28 cellular contexts compared by ENCODE assay signal in the genomic region with DNA sequence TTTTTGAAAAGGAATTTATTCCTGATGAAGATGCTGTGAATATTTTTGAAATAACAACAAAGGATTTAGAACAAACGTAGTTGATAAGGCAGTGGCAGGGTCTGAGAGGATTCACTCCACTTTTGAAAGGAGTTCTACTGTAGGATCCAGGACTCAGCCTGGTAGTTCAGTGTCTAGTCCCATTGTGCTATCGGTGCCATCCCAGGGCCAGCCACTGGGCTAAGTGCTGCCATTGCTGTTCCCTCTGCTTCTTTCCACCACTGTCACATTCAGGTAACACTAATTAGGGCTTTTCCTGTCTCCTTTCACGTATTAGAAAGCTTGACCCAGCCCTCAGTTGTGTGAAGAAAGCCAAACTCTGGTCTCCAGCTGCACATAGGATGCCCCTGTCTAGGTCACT.
"Had no signal": no experiment of that assay in that cellular context is flagged by ENCODE, and none has a peak within 500 bp of the region (broad histone marks: within the 10 kb centered on the region; RNA-seq: fewer than 3 reads in every experiment).

No MANE protein-coding gene starts in this region.

- H3K36me3 Mint-ChIP-seq: naive thymus-derived CD8-positive, alpha-beta T cell; natural killer cell treated with Interleukin-12 subunit alpha and Interleukin-12 subunit beta and Interleukin-15 and Interleukin-18, amount 100 ng/mL, for 72 hours; stimulated activated effector memory CD8-positive, alpha-beta T cell treated with anti-CD3 and anti-CD28 coated beads, Interleukin-12 subunit alpha, Interleukin-12 subunit beta, amount 100 ng/mL, for 72 hours; stimulated activated naive B cell treated with anti-CD40 and anti-IgM and Interleukin-4, amounts not matched to agents 10 μg/mL and 1 μg/mL and 100 μg/mL, for 72 hours had no signal

- H3K4me3 Mint-ChIP-seq: naive thymus-derived CD8-positive, alpha-beta T cell; natural killer cell treated with Interleukin-12 subunit alpha and Interleukin-12 subunit beta and Interleukin-15 and Interleukin-18, amount 100 ng/mL, for 72 hours; nephron progenitor cell; neural crest cell; stimulated activated effector memory CD8-positive, alpha-beta T cell treated with anti-CD3 and anti-CD28 coated beads, Interleukin-12 subunit alpha, Interleukin-12 subunit beta, amount 100 ng/mL, for 72 hours; stimulated activated naive B cell treated with anti-CD40 and anti-IgM and Interleukin-4, amounts not matched to agents 10 μg/mL and 1 μg/mL and 100 μg/mL, for 72 hours; stimulated activated naive CD8-positive, alpha-beta T cell treated with anti-CD3 and anti-CD28 coated beads, Interleukin-15, Interleukin-2, amounts not matched to agents 100 ng/mL and 50 ng/mL, for 24 hours had no signal

- H3K27me3 ChIP-seq: ovary, right lobe of liver, sigmoid colon, thyroid gland, tibial nerve, upper lobe of left lung had no signal

- H2AFZ ChIP-seq: parathyroid adenoma had no signal

- H3K27ac ChIP-seq: ovary, parathyroid adenoma, psoas muscle, right lobe of liver, sigmoid colon, stomach, thoracic aorta, thyroid gland, tibial nerve, upper lobe of left lung had no signal

- DNase-seq: naive thymus-derived CD8-positive, alpha-beta T cell; nephron progenitor cell; occipital lobe; ovary; posterior cingulate gyrus; psoas muscle; right cardiac atrium; right lobe of liver; sigmoid colon; small intestine; stimulated activated CD4-positive, alpha-beta T cell treated with anti-CD3 and anti-CD28 coated beads, Interleukin-15, amount 100 ng/mL, for 24 hours; stimulated activated CD4-positive, alpha-beta T cell treated with anti-CD3 and anti-CD28 coated beads, Interleukin-2, amount 100 ng/mL, for 24 hours; stimulated activated CD4-positive, alpha-beta T cell treated with anti-CD3 and anti-CD28 coated beads, Interleukin-2, amount 100 ng/mL, for 48 hours; stimulated activated CD4-positive, alpha-beta T cell treated with anti-CD3 and anti-CD28 coated beads, Interleukin-4, amount 100 ng/mL, for 24 hours; stimulated activated naive B cell treated with anti-CD40 and anti-IgM and Interleukin-4, amounts not matched to agents 10 μg/mL and 1 μg/mL and 100 μg/mL, for 72 hours; stimulated activated naive CD4-positive, alpha-beta T cell treated with Interleukin-2 at 50 U/mL for 16 hours; stomach; thyroid gland; trophoblast cell; upper lobe of left lung had no signal

- H3K9me3 Mint-ChIP-seq: naive thymus-derived CD8-positive, alpha-beta T cell; natural killer cell treated with Interleukin-12 subunit alpha and Interleukin-12 subunit beta and Interleukin-15 and Interleukin-18, amount 100 ng/mL, for 72 hours; stimulated activated effector memory CD8-positive, alpha-beta T cell treated with anti-CD3 and anti-CD28 coated beads, Interleukin-12 subunit alpha, Interleukin-12 subunit beta, amount 100 ng/mL, for 72 hours; stimulated activated naive CD8-positive, alpha-beta T cell treated with anti-CD3 and anti-CD28 coated beads, Interleukin-15, Interleukin-2, amounts not matched to agents 100 ng/mL and 50 ng/mL, for 24 hours had no signal

- H3K27ac Mint-ChIP-seq: naive thymus-derived CD8-positive, alpha-beta T cell; natural killer cell treated with Interleukin-12 subunit alpha and Interleukin-12 subunit beta and Interleukin-15 and Interleukin-18, amount 100 ng/mL, for 72 hours; nephron progenitor cell; progenitor cell of endocrine pancreas; stimulated activated effector memory CD8-positive, alpha-beta T cell treated with anti-CD3 and anti-CD28 coated beads, Interleukin-12 subunit alpha, Interleukin-12 subunit beta, amount 100 ng/mL, for 72 hours; stimulated activated naive B cell treated with anti-CD40 and anti-IgM and Interleukin-4, amounts not matched to agents 10 μg/mL and 1 μg/mL and 100 μg/mL, for 72 hours; stimulated activated naive CD8-positive, alpha-beta T cell treated with anti-CD3 and anti-CD28 coated beads, Interleukin-15, Interleukin-2, amounts not matched to agents 100 ng/mL and 50 ng/mL, for 24 hours had no signal

- H3K36me3 ChIP-seq: ovary, right lobe of liver, sigmoid colon, stomach, thoracic aorta, thyroid gland, tibial nerve, upper lobe of left lung had no signal

- H3K4me3 ChIP-seq: ovary, psoas muscle, right lobe of liver, sigmoid colon, stomach, thoracic aorta, thyroid gland, tibial nerve, upper lobe of left lung had no signal

- H3K9ac ChIP-seq: parathyroid adenoma had no signal

- H3K9me3 ChIP-seq: ovary, psoas muscle, right lobe of liver, sigmoid colon, thoracic aorta, thyroid gland, tibial nerve, upper lobe of left lung had no signal

- H3K4me1 Mint-ChIP-seq: naive thymus-derived CD8-positive, alpha-beta T cell; stimulated activated effector memory CD8-positive, alpha-beta T cell treated with anti-CD3 and anti-CD28 coated beads, Interleukin-12 subunit alpha, Interleukin-12 subunit beta, amount 100 ng/mL, for 72 hours; stimulated activated naive B cell treated with anti-CD40 and anti-IgM and Interleukin-4, amounts not matched to agents 10 μg/mL and 1 μg/mL and 100 μg/mL, for 72 hours had no signal

- H3K27me3 Mint-ChIP-seq: progenitor cell of endocrine pancreas had no signal

- ATAC-seq: naive thymus-derived CD8-positive, alpha-beta T cell; natural killer cell treated with Interleukin-12 subunit alpha and Interleukin-12 subunit beta and Interleukin-15 and Interleukin-18, amount 100 ng/mL, for 72 hours; psoas muscle; right cardiac atrium; right lobe of liver; stimulated activated effector memory CD8-positive, alpha-beta T cell treated with anti-CD3 and anti-CD28 coated beads, Interleukin-12 subunit alpha, Interleukin-12 subunit beta, amount 100 ng/mL, for 72 hours; stimulated activated naive B cell treated with anti-CD40 and anti-IgM and Interleukin-4, amounts not matched to agents 10 μg/mL and 1 μg/mL and 100 μg/mL, for 72 hours had no signal

- H3K4me1 ChIP-seq: parathyroid adenoma, psoas muscle, right lobe of liver, sigmoid colon, stomach, thyroid gland, tibial nerve, upper lobe of left lung had no signal

- H3K79me2 ChIP-seq: parathyroid adenoma had no signal
